10 cellular contexts compared by ENCODE assay signal in the genomic region with DNA sequence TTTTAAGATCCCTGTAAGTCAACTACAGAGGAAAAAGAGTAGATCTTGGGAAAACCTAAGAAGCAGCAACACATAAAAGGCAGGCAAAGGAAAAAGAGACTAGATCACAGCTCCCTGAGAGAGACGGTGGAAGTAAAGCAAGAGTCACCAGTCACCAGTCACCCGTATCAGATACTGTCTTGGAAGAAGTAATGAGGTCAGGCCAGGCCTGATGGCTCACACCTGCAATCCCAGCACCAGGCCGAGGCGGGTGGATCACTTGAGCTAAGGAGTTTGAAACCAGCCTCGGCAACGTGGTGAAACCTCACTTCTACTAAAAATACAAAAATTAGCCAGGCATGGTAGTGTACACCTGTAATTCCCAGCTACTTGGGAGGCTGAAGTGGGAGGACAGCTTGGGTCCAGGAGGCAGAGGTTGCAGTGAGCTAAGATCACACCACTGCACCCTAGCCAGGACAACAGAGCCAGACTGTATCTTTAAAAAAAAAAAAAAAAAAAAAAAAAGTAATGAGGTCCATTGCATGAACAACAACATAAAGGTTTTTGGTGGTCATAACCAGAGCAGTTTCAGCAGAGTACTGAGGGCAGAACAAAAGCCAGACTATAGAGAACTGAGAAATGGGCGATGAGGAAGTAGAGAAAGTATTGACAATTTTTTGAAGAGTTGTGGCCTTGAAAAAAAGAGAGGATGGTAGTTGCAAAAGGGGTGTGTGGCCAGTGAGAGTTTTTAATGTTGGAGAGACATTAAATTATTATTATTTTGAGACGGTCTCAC. TPM values are rescaled to one million over a fixed set of nuclear protein-coding genes. Genes with fewer than 3 reads are reported as not detected.
A peak's percentile ranks its signal among the peaks of the same experiment; 100 is the strongest.
DNase-seq lines count a peak whose midpoint lies in the region; ATAC-seq and TF ChIP-seq lines count a peak whose summit lies in the region.
"Had no signal": no experiment of that assay in that cellular context is flagged by ENCODE, and none has a peak within 500 bp of the region (broad histone marks: within the 10 kb centered on the region; RNA-seq: fewer than 3 reads in every experiment).

No MANE protein-coding gene starts in this region.

- ATAC-seq in GM18511 (IDR thresholded peaks at IDR 0.05; ENCODE audit: unreplicated experiment) (peak; percentile 98), HG02973 (IDR thresholded peaks at IDR 0.05; ENCODE audit: unreplicated experiment) (peak; percentile 96)
- ATAC-seq in activated naive CD8-positive, alpha-beta T cell treated with anti-CD3 and anti-CD28 coated beads, Interleukin-2, amount 50 U/mL, for 24 hours = no peak
- ATAC-seq: naive thymus-derived CD8-positive, alpha-beta T cell had no signal

- H3K27me3 Mint-ChIP-seq in activated naive CD8-positive, alpha-beta T cell treated with anti-CD3 and anti-CD28 coated beads, Interleukin-2, amount 50 U/mL, for 24 hours = no peaks in the 10 kb centered on the region
- H3K27me3 Mint-ChIP-seq: activated T-cell treated with anti-CD3 and anti-CD28 coated beads, Interleukin-2, amount 50 U/mL, for 24 hours; naive thymus-derived CD8-positive, alpha-beta T cell had no signal

- H3K9me3 Mint-ChIP-seq in activated naive CD8-positive, alpha-beta T cell treated with anti-CD3 and anti-CD28 coated beads, Interleukin-2, amount 50 U/mL, for 24 hours = peaks cover 3% of the 10 kb centered on the region

- no peaks in the 10 kb centered on the region for H3K9me3 ChIP-seq in BE2C

- no peak overlapping the region for H3K4me3 ChIP-seq in BE2C (ENCODE audit: low read depth, low read length)

- no peak overlapping the region for H3K27ac Mint-ChIP-seq in activated naive CD8-positive, alpha-beta T cell treated with anti-CD3 and anti-CD28 coated beads, Interleukin-2, amount 50 U/mL, for 24 hours
- H3K27ac Mint-ChIP-seq: activated T-cell treated with anti-CD3 and anti-CD28 coated beads, Interleukin-2, amount 50 U/mL, for 24 hours had no signal

- peaks cover 2% of the 10 kb centered on the region for H3K4me1 Mint-ChIP-seq in activated naive CD8-positive, alpha-beta T cell treated with anti-CD3 and anti-CD28 coated beads, Interleukin-2, amount 50 U/mL, for 24 hours

- no peak overlapping the region for H3K4me3 Mint-ChIP-seq in activated naive CD8-positive, alpha-beta T cell treated with anti-CD3 and anti-CD28 coated beads, Interleukin-2, amount 50 U/mL, for 24 hours
- H3K4me3 Mint-ChIP-seq: activated T-cell treated with anti-CD3 and anti-CD28 coated beads, Interleukin-2, amount 50 U/mL, for 24 hours; naive thymus-derived CD8-positive, alpha-beta T cell had no signal

- H3K4me1 ChIP-seq in BE2C = no peaks in the 10 kb centered on the region

- 0 out of 2 replicates have a peak, but pooled peaks cover 4% of the 10 kb centered on the region for H3K36me3 ChIP-seq in BE2C

- TF ChIP-seq CTCF in GM20000 (IDR thresholded peaks at IDR 0.05; ENCODE audit: extremely low read depth, missing control alignments) (no peak), BE2C (IDR thresholded peaks at IDR 0.05; ENCODE audit: low read depth, low read length) (no peak)

- H3K27me3 ChIP-seq in BE2C = no peaks in the 10 kb centered on the region

- DNase-seq in GM20000 (ENCODE audit: low spot score) (peak; percentile 50), MV-4-11 (lab: John Stamatoyannopoulos, UW) (peak; percentile 91), BE2C (no peak), COLO829 (ENCODE audit: low spot score) (no peak), NCI-H69 (lab: John Stamatoyannopoulos, UW) (no peak)
- no peak for DNase-seq in activated naive CD8-positive, alpha-beta T cell treated with anti-CD3 and anti-CD28 coated beads, Interleukin-2, amount 50 U/mL, for 24 hours
- DNase-seq: activated T-cell treated with anti-CD3 and anti-CD28 coated beads, Interleukin-2, amount 50 U/mL, for 24 hours; naive thymus-derived CD8-positive, alpha-beta T cell had no signal

- peaks cover 15% of the 10 kb centered on the region for H3K36me3 Mint-ChIP-seq in activated naive CD8-positive, alpha-beta T cell treated with anti-CD3 and anti-CD28 coated beads, Interleukin-2, amount 50 U/mL, for 24 hours (ENCODE audit: low read depth)

RNA-seq across cellular contexts. Expression of gene ZNF713, which starts 16.9 kb away (rescaled TPM):
- 3.5 TPM for polyA plus RNA-seq in BE2C (2012; ENCODE audit: insufficient read depth, insufficient read length, low read depth)

RNA-seq across cellular contexts. Expression of gene SEPTIN14, which starts 41.6 kb away (rescaled TPM):
- 4.0 TPM for polyA plus RNA-seq in BE2C (2012; ENCODE audit: insufficient read depth, insufficient read length, low read depth)
- polyA plus RNA-seq: naive thymus-derived CD8-positive, alpha-beta T cell had no signal

RNA-seq across cellular contexts. Expression of gene MRPS17, which starts 47.5 kb away (rescaled TPM):
- 71.9 TPM for polyA plus RNA-seq in BE2C (2012; ENCODE audit: insufficient read depth, insufficient read length, low read depth)

Comparison
In these comparisons a context has a peak if more than half of its experiments do, and no peak if none do; other contexts are left out.
1. DNase-seq: peak in GM20000 (single experiment) and MV-4-11 (single experiment); none in BE2C (single experiment), COLO829 (single experiment), activated naive CD8-positive, alpha-beta T cell treated with anti-CD3 and anti-CD28 coated beads, Interleukin-2, amount 50 U/mL, for 24 hours (single experiment) and NCI-H69 (single experiment).